ENCODE assay signal across 18 cellular contexts in the genomic region with DNA sequence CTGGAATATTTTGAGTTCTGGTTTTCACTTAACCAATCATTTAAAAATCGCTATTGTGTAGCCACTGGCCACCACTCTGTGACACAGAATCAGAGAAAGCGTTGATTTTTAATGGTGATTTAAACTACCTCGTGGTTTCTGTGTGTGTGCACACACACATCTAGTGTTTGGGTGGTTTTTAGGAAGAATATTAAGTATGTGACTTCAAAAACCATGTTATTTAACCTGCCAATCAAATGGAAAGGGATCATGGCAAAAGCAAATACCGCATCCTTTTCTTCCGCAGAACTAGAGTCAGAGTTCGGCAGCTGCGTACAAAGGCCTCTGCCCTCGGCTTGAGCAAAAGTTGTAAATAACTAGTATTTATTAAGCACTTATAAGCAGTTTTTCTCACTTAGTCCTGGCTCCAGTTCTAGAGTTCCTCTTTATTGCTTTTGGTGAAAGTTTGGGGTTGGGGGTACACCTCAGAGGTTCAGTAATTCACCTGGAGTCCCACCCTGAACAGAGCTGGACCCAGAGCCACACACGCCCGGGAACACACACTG. TPM values are rescaled to one million over a fixed set of nuclear protein-coding genes. Genes with fewer than 3 reads are reported as not detected.
DNase-seq lines count a peak whose midpoint lies in the region; ATAC-seq and TF ChIP-seq lines count a peak whose summit lies in the region.
"Had no signal": no experiment of that assay in that cellular context is flagged by ENCODE, and none has a peak within 500 bp of the region (broad histone marks: within the 10 kb centered on the region; RNA-seq: fewer than 3 reads in every experiment).

No MANE protein-coding gene starts in this region.

- no peak for TF ChIP-seq RAD21 in liver (IDR thresholded peaks at IDR 0.05)

- POLR2A ChIA-PET in HEK293T (lab: Yijun Ruan, JAX): interaction anchor here (0.6 kb wide), 1 partner anchor 394 kb away, joined by 3 read pairs; no protein-coding TSS in a partner anchor

- H3K27ac ChIP-seq in cardiac muscle cell (peak overlapping the region; percentile 91), caudate nucleus (ENCODE audit: low read depth, low read length) (peak overlapping the region; percentile 20), liver (ENCODE audit: low read depth in 1 of 2, low read length in 2 of 2) (peak overlapping the region; percentile 97), stomach (peak overlapping the region in 4 of 5 donors; percentile 40 to 49 (median 44))

- TF ChIP-seq POLR2A in stomach (IDR thresholded peaks at IDR 0.05): no peak

- H3K9ac ChIP-seq in liver (ENCODE audit: low read depth in 1 of 2, low read length in 2 of 2): peak overlapping the region; percentile 59 to 71

- DNase-seq in cardiac muscle cell (ENCODE audit: low read depth in 1 of 2, low spot score in 1 of 2) (no peak), left ventricle myocardium superior (no peak), caudate nucleus (lab: John Stamatoyannopoulos, UW) (no peak), stomach (no peak), HEK293T (ENCODE audit: extremely low spot score) (no peak), NCI-H2227 (lab: John Stamatoyannopoulos, UW; ENCODE audit: unreplicated experiment) (no peak)
- DNase-seq: Calu3, DMS79, H7, NCI-H1436 treated with DMSO at 0.1 percent for 48 hours, NCI-H2081 treated with DMSO at 0.1 percent for 48 hours, NCI-H446 treated with DMSO at 0.1 percent for 48 hours, NCI-H748 treated with DMSO at 0.1 percent for 48 hours had no signal

- ATAC-seq in left ventricle myocardium superior (no peak), HG03045 (IDR thresholded peaks at IDR 0.05; ENCODE audit: unreplicated experiment) (no peak)
- ATAC-seq: GM12878, Panc1, Right ventricle myocardium inferior had no signal

- WGBS in liver: 47% methylated on average over 10 of the region's 10 CpGs
- WGBS in stomach, 5 donors: 83 to 86% (median 86%) methylated on average over 10 of the region's 10 CpGs

- intact Hi-C loops in left ventricle myocardium superior (cut with micrococcal nuclease): no loop called here
- intact Hi-C loops in stomach (cut with DNase I; ENCODE audit: low total_unique reads): no loop called here

- TF ChIP-seq CTCF in cardiac muscle cell (IDR thresholded peaks at IDR 0.05; ENCODE audit: low read depth, low read length) (no peak), liver (IDR thresholded peaks at IDR 0.05; ENCODE audit: low read depth, low read length, missing input control) (no peak), stomach (IDR thresholded peaks at IDR 0.05) (no peak)

- CTCF ChIA-PET in HEK293T (lab: Yijun Ruan, JAX): no interaction called here

- TF ChIP-seq EP300 in stomach (IDR thresholded peaks at IDR 0.05): no peak

- no peaks in the 10 kb centered on the region for H3K27me3 ChIP-seq in cardiac muscle cell
- H3K27me3 ChIP-seq in liver (ENCODE audit: control insufficient read depth in 4 of 4, insufficient read depth in 4 of 4, low read length in 3 of 4): no peaks in the 10 kb centered on the region
- no peaks in the 10 kb centered on the region for H3K27me3 ChIP-seq in stomach

- peaks cover 53% of the 10 kb centered on the region for H3K4me1 ChIP-seq in cardiac muscle cell (ENCODE audit: low read depth)
- H3K4me1 ChIP-seq in liver (ENCODE audit: control insufficient read depth in 4 of 4, insufficient read depth in 4 of 4, low read length in 3 of 4): peaks cover 7 to 51% (median 31%) of the 10 kb centered on the region in 4 donors
- peaks cover 35 to 60% (median 45%) of the 10 kb centered on the region in 4 donors for H3K4me1 ChIP-seq in stomach

- H3K36me3 ChIP-seq in cardiac muscle cell (peaks cover 23% of the 10 kb centered on the region), liver (ENCODE audit: control insufficient read depth in 4 of 4, insufficient read depth in 3 of 4, low read depth in 1 of 4, low read length in 3 of 4) (no peaks in the 10 kb centered on the region), stomach (peaks cover 26 to 66% (median 47%) of the 10 kb centered on the region in 4 donors)

- H3K4me3 ChIP-seq in cardiac muscle cell (no peak overlapping the region), liver (ENCODE audit: low read depth in 1 of 3, low read length in 3 of 3) (no peak overlapping the region), stomach (no peak overlapping the region)
- H3K4me3 ChIP-seq: GM12878 had no signal

- H3K9me3 ChIP-seq in cardiac muscle cell (ENCODE audit: low read depth) (no peaks in the 10 kb centered on the region), liver (ENCODE audit: control insufficient read depth in 4 of 4, low read length in 3 of 4) (no peaks in the 10 kb centered on the region), stomach (no peaks in the 10 kb centered on the region)

TF ChIP-seq in liver, 16 proteins besides CTCF, POLR2A, EP300 and RAD21 (continues in another document):
- no peak for TF ChIP-seq YY1 (IDR thresholded peaks at IDR 0.05)
- TF ChIP-seq HNF4G (IDR thresholded peaks at IDR 0.05): no peak
- no peak for TF ChIP-seq GABPA (IDR thresholded peaks at IDR 0.05 in 1 of 2, conservative IDR thresholded peaks at IDR 0.05 in 1 of 2)
- TF ChIP-seq, protein P1, sequence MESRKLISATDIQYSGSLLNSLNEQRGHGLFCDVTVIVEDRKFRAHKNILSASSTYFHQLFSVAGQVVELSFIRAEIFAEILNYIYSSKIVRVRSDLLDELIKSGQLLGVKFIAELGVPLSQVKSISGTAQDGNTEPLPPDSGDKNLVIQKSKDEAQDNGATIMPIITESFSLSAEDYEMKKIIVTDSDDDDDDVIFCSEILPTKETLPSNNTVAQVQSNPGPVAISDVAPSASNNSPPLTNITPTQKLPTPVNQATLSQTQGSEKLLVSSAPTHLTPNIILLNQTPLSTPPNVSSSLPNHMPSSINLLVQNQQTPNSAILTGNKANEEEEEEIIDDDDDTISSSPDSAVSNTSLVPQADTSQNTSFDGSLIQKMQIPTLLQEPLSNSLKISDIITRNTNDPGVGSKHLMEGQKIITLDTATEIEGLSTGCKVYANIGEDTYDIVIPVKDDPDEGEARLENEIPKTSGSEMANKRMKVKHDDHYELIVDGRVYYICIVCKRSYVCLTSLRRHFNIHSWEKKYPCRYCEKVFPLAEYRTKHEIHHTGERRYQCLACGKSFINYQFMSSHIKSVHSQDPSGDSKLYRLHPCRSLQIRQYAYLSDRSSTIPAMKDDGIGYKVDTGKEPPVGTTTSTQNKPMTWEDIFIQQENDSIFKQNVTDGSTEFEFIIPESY (IDR thresholded peaks at IDR 0.05): no peak
- TF ChIP-seq NR2F2 (IDR thresholded peaks at IDR 0.05): no peak
- TF ChIP-seq HNF4A (conservative IDR thresholded peaks at IDR 0.05): no peak
- TF ChIP-seq FOXA2 (IDR thresholded peaks at IDR 0.05): no peak
- TF ChIP-seq SP1 (IDR thresholded peaks at IDR 0.05): no peak
- TF ChIP-seq FOXA1 (IDR thresholded peaks at IDR 0.05): no peak

TF ChIP-seq in HEK293T, 16 proteins besides CTCF, POLR2A, EP300 and RAD21:
- no peak for TF ChIP-seq FOXM1 (IDR thresholded peaks at IDR 0.05; ENCODE audit: borderline replicate concordance)
- TF ChIP-seq, protein P2, sequence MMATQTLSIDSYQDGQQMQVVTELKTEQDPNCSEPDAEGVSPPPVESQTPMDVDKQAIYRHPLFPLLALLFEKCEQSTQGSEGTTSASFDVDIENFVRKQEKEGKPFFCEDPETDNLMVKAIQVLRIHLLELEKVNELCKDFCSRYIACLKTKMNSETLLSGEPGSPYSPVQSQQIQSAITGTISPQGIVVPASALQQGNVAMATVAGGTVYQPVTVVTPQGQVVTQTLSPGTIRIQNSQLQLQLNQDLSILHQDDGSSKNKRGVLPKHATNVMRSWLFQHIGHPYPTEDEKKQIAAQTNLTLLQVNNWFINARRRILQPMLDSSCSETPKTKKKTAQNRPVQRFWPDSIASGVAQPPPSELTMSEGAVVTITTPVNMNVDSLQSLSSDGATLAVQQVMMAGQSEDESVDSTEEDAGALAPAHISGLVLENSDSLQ (IDR thresholded peaks at IDR 0.05): no peak
- no peak for TF ChIP-seq L3MBTL2 (conservative IDR thresholded peaks at IDR 0.05)
- no peak for TF ChIP-seq FOXA1 (IDR thresholded peaks at IDR 0.05)
- no peak for TF ChIP-seq SUZ12 (IDR thresholded peaks at IDR 0.05)
- TF ChIP-seq ARNT (IDR thresholded peaks at IDR 0.05): no peak
- no peak for TF ChIP-seq CTBP1 (IDR thresholded peaks at IDR 0.05; ENCODE audit: borderline replicate concordance)
- no peak for TF ChIP-seq BHLHE40 (IDR thresholded peaks at IDR 0.05; ENCODE audit: borderline replicate concordance)
- no peak for TF ChIP-seq NFRKB (IDR thresholded peaks at IDR 0.05)
- no peak for TF ChIP-seq FOXK2 (IDR thresholded peaks at IDR 0.05)
- TF ChIP-seq ZNF384 (IDR thresholded peaks at IDR 0.05): no peak

RNA-seq across cellular contexts. Expression of a gene that starts 40.6 kb away (rescaled TPM):
- 32.8 and 41.0 TPM in 2 replicates for total RNA-seq in cardiac muscle cell
- 69.6 and 71.2 TPM in 2 replicates for polyA plus RNA-seq in cardiac muscle cell
- 22.7 TPM for total RNA-seq in left ventricle myocardium superior
- total RNA-seq in liver: 1 to 10 TPM; 2.6 to 3.3 TPM
- polyA plus RNA-seq in liver: 1 to 10 TPM; 1.1 to 4.0 TPM
- 10 to 100 TPM in 2 of 5 donors, 1 to 10 TPM in 2, under 1 TPM in 1; 0.58 to 45.1 (median 9.2) TPM for total RNA-seq in stomach
- polyA plus RNA-seq in stomach: 10 to 100 TPM in 2 of 3 donors, 1 to 10 TPM in 1; 9.6 to 13.2 (median 10.2) TPM

Comparison
In these comparisons a context has a peak if more than half of its experiments do, and no peak if none do; other contexts are left out.
1. H3K27ac ChIP-seq: peak in every context shown above with its lines; median percentile 97 in liver; 91 in cardiac muscle cell; 44 in stomach; 20 in caudate nucleus.